In genomic region chr2:151634726-151635467, GRCh38 we compare ENCODE assay signal across 17 cellular contexts.
"Had no signal": no experiment of that assay in that cellular context is flagged by ENCODE, and none has a peak within 500 bp of the region (broad histone marks: within the 10 kb centered on the region; RNA-seq: fewer than 3 reads in every experiment).

No MANE protein-coding gene starts in this region.

- H3K4me3 ChIP-seq: breast epithelium, colonic mucosa, ovary, prostate gland, right atrium auricular region, tibial artery had no signal

- FAIRE-seq: frontal cortex, TTC549 had no signal

- H3K27ac ChIP-seq: breast epithelium, colonic mucosa, neutrophil, ovary, prostate gland, right atrium auricular region, tibial artery had no signal

- H3K36me3 ChIP-seq: breast epithelium, colonic mucosa, neutrophil, ovary, prostate gland, tibial artery had no signal

- H3K4me1 ChIP-seq: breast epithelium, colonic mucosa, prostate gland had no signal

- DNase-seq: activated naive CD4-positive, alpha-beta T cell treated with Interleukin-2 at 50 U/mL for 16 hours; activated T-cell treated with anti-CD3 and anti-CD28 coated beads, Interleukin-2, amount 50 U/mL, for 24 hours; aorta; colonic mucosa; hippocampal formation; left cardiac atrium; ovary; stimulated activated CD4-positive, alpha-beta T cell treated with anti-CD3 and anti-CD28 coated beads, Interleukin-4, amount 100 ng/mL, for 24 hours; stimulated activated naive CD8-positive, alpha-beta T cell treated with anti-CD3 and anti-CD28 coated beads, Interleukin-15, Interleukin-2, amounts not matched to agents 100 U/mL and 50 U/mL, for 24 hours; T-cell; tibial artery had no signal

- H3K9me3 ChIP-seq: colonic mucosa, neutrophil, ovary, prostate gland had no signal

- H3K27me3 ChIP-seq: breast epithelium, colonic mucosa, neutrophil, ovary, right atrium auricular region, tibial artery had no signal

- ATAC-seq: left cardiac atrium; stimulated activated naive CD8-positive, alpha-beta T cell treated with anti-CD3 and anti-CD28 coated beads, Interleukin-15, Interleukin-2, amounts not matched to agents 100 U/mL and 50 U/mL, for 24 hours; T-cell had no signal
